Comparison of ENCODE assay signal across 37 cellular contexts in the genomic region with DNA sequence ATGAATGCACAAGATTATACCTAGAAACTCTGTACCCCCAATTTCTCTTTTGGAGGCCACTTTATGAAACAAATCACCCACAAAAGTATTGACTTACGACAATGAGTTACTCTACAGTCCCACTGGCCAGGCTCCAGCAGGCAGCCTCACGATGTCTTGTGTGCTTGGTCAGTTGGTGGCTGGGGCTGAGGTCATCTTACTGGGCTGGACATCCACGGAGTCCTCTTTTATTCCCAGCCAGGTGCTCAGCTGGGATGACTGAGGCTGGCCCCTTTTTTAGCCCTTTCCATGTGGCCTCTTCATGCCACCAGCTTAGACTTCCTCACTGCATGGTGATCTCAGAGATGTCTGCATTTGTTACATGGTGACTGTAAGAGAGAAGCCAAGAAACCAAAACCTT.
"Had no signal": no experiment of that assay in that cellular context is flagged by ENCODE, and none has a peak within 500 bp of the region (broad histone marks: within the 10 kb centered on the region; RNA-seq: fewer than 3 reads in every experiment).

No MANE protein-coding gene starts in this region.

- H3K9me3 ChIP-seq: adrenal gland had no signal

- DNase-seq: activated B cell treated with CpG ODN at 0.5 μM for 24 hours; activated CD4-positive, alpha-beta memory T cell treated with anti-CD3 and anti-CD28 coated beads for 36 hours; activated CD4-positive, alpha-beta T cell treated with anti-CD3 and anti-CD28 coated beads for 4 hours; activated CD4-positive, alpha-beta T cell treated with anti-CD3 and anti-CD28 coated beads, Interleukin-2, amount 10 ng/mL, durations not matched to agents 24 days and 14 days; activated CD4-positive, alpha-beta T cell treated with anti-CD3 and anti-CD28 coated beads, Interleukin-2, amount 50 U/mL, for 1 hour; activated CD4-positive, alpha-beta T cell treated with anti-CD3 and anti-CD28 coated beads, Interleukin-2, amount 50 U/mL, for 4 hours; activated CD4-positive, CD25-positive, alpha-beta regulatory T cell treated with anti-CD3 and anti-CD28 coated beads, Interleukin-2, amount 50 U/mL, for 72 hours; activated CD8-positive, alpha-beta memory T cell treated with anti-CD3 and anti-CD28 coated beads, Interleukin-2, amount 50 U/mL, for 4 hours; activated CD8-positive, alpha-beta T cell treated with anti-CD3 and anti-CD28 coated beads for 36 hours; activated gamma-delta T cell treated with Interleukin-2 at 50 U/mL for 16 hours; activated naive CD4-positive, alpha-beta T cell; activated naive CD4-positive, alpha-beta T cell treated with anti-CD3 and anti-CD28 coated beads for 36 hours; activated naive CD4-positive, alpha-beta T cell treated with anti-CD3 and anti-CD28 coated beads, Interleukin-2, amount 50 U/mL, for 16 hours; activated naive CD8-positive, alpha-beta T cell treated with anti-CD3 and anti-CD28 coated beads for 36 hours; activated T-cell treated with anti-CD3 and anti-CD28 coated beads for 4 hours; activated T-cell treated with anti-CD3 and anti-CD28 coated beads, Interleukin-2, amount 50 U/mL, for 1 hour; activated T-cell treated with anti-CD3 and anti-CD28 coated beads, Interleukin-2, amount 50 U/mL, for 4 hours; activated T-cell treated with anti-CD3 and anti-CD28 coated beads, Interleukin-2, amount 50 U/mL, for 72 hours; amniotic stem cell; aorta; body of pancreas; brain microvascular endothelial cell; caudate nucleus; cerebellar nuclear complex; SW 1271; T-helper 1 cell; T-helper 2 cell; T-helper 9 cell had no signal

- H3K27ac ChIP-seq: adrenal gland, body of pancreas, brain microvascular endothelial cell, breast epithelium, VCaP had no signal

- ATAC-seq: activated CD8-positive, alpha-beta T cell treated with anti-CD3 and anti-CD28 coated beads for 36 hours; activated naive CD4-positive, alpha-beta T cell treated with anti-CD3 and anti-CD28 coated beads, Interleukin-2, amount 50 U/mL, for 72 hours; activated T-cell treated with anti-CD3 and anti-CD28 coated beads, Interleukin-2, amount 50 U/mL, for 4 hours; activated T-cell treated with anti-CD3 and anti-CD28 coated beads, Interleukin-2, amount 50 U/mL, for 72 hours; activated T-helper 17 cell treated with anti-CD3 and anti-CD28 coated beads, Interleukin-2, amount 50 U/mL, for 72 hours; body of pancreas had no signal

- H3K4me3 Mint-ChIP-seq: activated B cell treated with CpG ODN at 0.5 μM for 24 hours; activated CD4-positive, alpha-beta memory T cell treated with anti-CD3 and anti-CD28 coated beads for 36 hours; activated CD4-positive, alpha-beta T cell treated with anti-CD3 and anti-CD28 coated beads, Interleukin-2, amount 10 ng/mL, durations not matched to agents 24 days and 14 days; activated CD8-positive, alpha-beta T cell treated with anti-CD3 and anti-CD28 coated beads for 36 hours; activated naive CD4-positive, alpha-beta T cell treated with anti-CD3 and anti-CD28 coated beads for 36 hours; activated naive CD8-positive, alpha-beta T cell treated with anti-CD3 and anti-CD28 coated beads for 36 hours; activated T-cell treated with anti-CD3 and anti-CD28 coated beads, Interleukin-2, amount 50 U/mL, for 4 hours; activated T-cell treated with anti-CD3 and anti-CD28 coated beads, Interleukin-2, amount 50 U/mL, for 72 hours; activated T-helper 1 cell treated with anti-CD3 and anti-CD28 coated beads, Interleukin-12 subunit alpha, Interleukin-12 subunit beta, Interleukin-2, Interleukin-4 antibody, amounts not matched to agents 30 ng/mL and 10 ng/mL and 1 ng/mL, durations not matched to agents 14 hours and 24 hours and 36 hours; activated T-helper 17 cell treated with anti-CD3 and anti-CD28 coated beads, Interleukin-2, amount 50 U/mL, for 72 hours; central memory CD8-positive, alpha-beta T cell; T-helper 1 cell treated with Interleukin-12 subunit alpha and Interleukin-12 subunit beta and Interleukin-4 antibody, amounts not matched to agents 30 μg/mL and 1 μg/mL, for 36 hours; T-helper 2 cell treated with Interferon-gamma antibody and Interleukin-4, amounts not matched to agents 5 μg/mL and 100 μg/mL, for 36 hours had no signal

- H3K36me3 ChIP-seq: adrenal gland, brain microvascular endothelial cell, breast epithelium had no signal

- H3K4me3 ChIP-seq: adrenal gland, body of pancreas, breast epithelium had no signal

- H3K27me3 Mint-ChIP-seq: central memory CD8-positive, alpha-beta T cell had no signal

- H3K27me3 ChIP-seq: adrenal gland, body of pancreas, breast epithelium had no signal

- H3K27ac Mint-ChIP-seq: activated B cell treated with CpG ODN at 0.5 μM for 24 hours; activated CD4-positive, alpha-beta memory T cell treated with anti-CD3 and anti-CD28 coated beads for 36 hours; activated CD4-positive, alpha-beta T cell treated with anti-CD3 and anti-CD28 coated beads, Interleukin-2, amount 10 ng/mL, durations not matched to agents 24 days and 14 days; activated CD8-positive, alpha-beta T cell treated with anti-CD3 and anti-CD28 coated beads for 36 hours; activated naive CD4-positive, alpha-beta T cell treated with anti-CD3 and anti-CD28 coated beads for 36 hours; activated naive CD4-positive, alpha-beta T cell treated with anti-CD3 and anti-CD28 coated beads, Interleukin-2, amount 50 U/mL, for 72 hours; activated naive CD8-positive, alpha-beta T cell treated with anti-CD3 and anti-CD28 coated beads for 36 hours; activated T-cell treated with anti-CD3 and anti-CD28 coated beads, Interleukin-2, amount 50 U/mL, for 72 hours; activated T-helper 1 cell treated with anti-CD3 and anti-CD28 coated beads, Interleukin-12 subunit alpha, Interleukin-12 subunit beta, Interleukin-2, Interleukin-4 antibody, amounts not matched to agents 30 ng/mL and 10 ng/mL and 1 ng/mL, durations not matched to agents 14 hours and 24 hours and 36 hours; activated T-helper 17 cell treated with anti-CD3 and anti-CD28 coated beads, Interleukin-2, amount 50 U/mL, for 72 hours; T-helper 1 cell treated with Interleukin-12 subunit alpha and Interleukin-12 subunit beta and Interleukin-4 antibody, amounts not matched to agents 30 μg/mL and 1 μg/mL, for 36 hours; T-helper 2 cell treated with Interferon-gamma antibody and Interleukin-4, amounts not matched to agents 5 μg/mL and 100 μg/mL, for 36 hours had no signal
